In the genomic region with DNA sequence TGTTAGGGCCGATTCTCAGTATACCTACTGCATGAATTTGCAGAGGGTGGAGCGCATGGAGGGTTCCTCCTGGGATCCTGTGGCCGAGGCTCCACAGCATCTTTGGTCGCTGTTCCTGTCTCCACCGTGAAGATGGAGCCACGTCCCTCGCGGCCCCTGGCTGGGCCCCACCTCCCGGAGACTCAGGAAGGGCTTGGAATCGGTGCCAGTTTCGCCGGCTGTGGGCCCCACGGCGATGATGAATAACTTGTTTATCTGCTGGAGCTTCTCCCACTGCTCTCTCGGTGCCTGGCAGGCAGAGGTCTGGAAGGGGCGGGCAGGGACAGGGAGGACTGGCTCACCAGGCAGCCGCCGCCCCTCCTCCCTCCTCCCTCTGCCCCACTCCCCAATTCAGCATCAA, we compare ENCODE assay signal across 1 cellular context.
TF ChIP-seq lines count a peak whose summit lies in the region.

No MANE protein-coding gene starts in this region.

TF ChIP-seq in SK-N-SH, 30 proteins besides CTCF, POLR2A, EP300 and RAD21 (continued from another document):
- TF ChIP-seq RCOR1 (IDR thresholded peaks at IDR 0.05; ENCODE audit: low read length) (0 out of 2 replicates have a peak, but pooled peaks have one; percentile 28), NRF1 (IDR thresholded peaks at IDR 0.05; ENCODE audit: low read depth, low read length) (no peak), CHD2 (IDR thresholded peaks at IDR 0.05; ENCODE audit: low read length, partially characterized antibody) (no peak), NFIC (IDR thresholded peaks at IDR 0.05; ENCODE audit: borderline replicate concordance) (peak; percentile 73; the same call in 1 of the 2 replicates), JUND (IDR thresholded peaks at IDR 0.05) (no peak), ELF1 (IDR thresholded peaks at IDR 0.05) (no peak), TEAD4 (IDR thresholded peaks at IDR 0.05; ENCODE audit: borderline replicate concordance, insufficient read depth) (no peak), EZH2phosphoT487 (IDR thresholded peaks at IDR 0.05; ENCODE audit: borderline replicate concordance, low read depth) (no peak), MEF2A (IDR thresholded peaks at IDR 0.05; ENCODE audit: borderline replicate concordance, low read depth) (no peak), FOXJ3 (CRISPR knock-in tag; IDR thresholded peaks at IDR 0.05) (peak; percentile 54; the same call in 1 of the 2 replicates), RFX5 (IDR thresholded peaks at IDR 0.05; ENCODE audit: low read length) (no peak), GABPA (IDR thresholded peaks at IDR 0.05; ENCODE audit: low read depth) (no peak)
- TF ChIP-seq, protein P1, sequence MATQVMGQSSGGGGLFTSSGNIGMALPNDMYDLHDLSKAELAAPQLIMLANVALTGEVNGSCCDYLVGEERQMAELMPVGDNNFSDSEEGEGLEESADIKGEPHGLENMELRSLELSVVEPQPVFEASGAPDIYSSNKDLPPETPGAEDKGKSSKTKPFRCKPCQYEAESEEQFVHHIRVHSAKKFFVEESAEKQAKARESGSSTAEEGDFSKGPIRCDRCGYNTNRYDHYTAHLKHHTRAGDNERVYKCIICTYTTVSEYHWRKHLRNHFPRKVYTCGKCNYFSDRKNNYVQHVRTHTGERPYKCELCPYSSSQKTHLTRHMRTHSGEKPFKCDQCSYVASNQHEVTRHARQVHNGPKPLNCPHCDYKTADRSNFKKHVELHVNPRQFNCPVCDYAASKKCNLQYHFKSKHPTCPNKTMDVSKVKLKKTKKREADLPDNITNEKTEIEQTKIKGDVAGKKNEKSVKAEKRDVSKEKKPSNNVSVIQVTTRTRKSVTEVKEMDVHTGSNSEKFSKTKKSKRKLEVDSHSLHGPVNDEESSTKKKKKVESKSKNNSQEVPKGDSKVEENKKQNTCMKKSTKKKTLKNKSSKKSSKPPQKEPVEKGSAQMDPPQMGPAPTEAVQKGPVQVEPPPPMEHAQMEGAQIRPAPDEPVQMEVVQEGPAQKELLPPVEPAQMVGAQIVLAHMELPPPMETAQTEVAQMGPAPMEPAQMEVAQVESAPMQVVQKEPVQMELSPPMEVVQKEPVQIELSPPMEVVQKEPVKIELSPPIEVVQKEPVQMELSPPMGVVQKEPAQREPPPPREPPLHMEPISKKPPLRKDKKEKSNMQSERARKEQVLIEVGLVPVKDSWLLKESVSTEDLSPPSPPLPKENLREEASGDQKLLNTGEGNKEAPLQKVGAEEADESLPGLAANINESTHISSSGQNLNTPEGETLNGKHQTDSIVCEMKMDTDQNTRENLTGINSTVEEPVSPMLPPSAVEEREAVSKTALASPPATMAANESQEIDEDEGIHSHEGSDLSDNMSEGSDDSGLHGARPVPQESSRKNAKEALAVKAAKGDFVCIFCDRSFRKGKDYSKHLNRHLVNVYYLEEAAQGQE (IDR thresholded peaks at IDR 0.05; ENCODE audit: low read depth, low read length), result 0 out of 2 replicates have a peak, but pooled peaks have one; percentile 4
- TF ChIP-seq, protein P2, sequence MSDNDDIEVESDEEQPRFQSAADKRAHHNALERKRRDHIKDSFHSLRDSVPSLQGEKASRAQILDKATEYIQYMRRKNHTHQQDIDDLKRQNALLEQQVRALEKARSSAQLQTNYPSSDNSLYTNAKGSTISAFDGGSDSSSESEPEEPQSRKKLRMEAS (IDR thresholded peaks at IDR 0.05; ENCODE audit: low read depth), result no peak
TF ChIP-seq in SK-N-SH: peak in this region for 8.
